ENCODE assay signal across 8 cellular contexts in the genomic region with DNA sequence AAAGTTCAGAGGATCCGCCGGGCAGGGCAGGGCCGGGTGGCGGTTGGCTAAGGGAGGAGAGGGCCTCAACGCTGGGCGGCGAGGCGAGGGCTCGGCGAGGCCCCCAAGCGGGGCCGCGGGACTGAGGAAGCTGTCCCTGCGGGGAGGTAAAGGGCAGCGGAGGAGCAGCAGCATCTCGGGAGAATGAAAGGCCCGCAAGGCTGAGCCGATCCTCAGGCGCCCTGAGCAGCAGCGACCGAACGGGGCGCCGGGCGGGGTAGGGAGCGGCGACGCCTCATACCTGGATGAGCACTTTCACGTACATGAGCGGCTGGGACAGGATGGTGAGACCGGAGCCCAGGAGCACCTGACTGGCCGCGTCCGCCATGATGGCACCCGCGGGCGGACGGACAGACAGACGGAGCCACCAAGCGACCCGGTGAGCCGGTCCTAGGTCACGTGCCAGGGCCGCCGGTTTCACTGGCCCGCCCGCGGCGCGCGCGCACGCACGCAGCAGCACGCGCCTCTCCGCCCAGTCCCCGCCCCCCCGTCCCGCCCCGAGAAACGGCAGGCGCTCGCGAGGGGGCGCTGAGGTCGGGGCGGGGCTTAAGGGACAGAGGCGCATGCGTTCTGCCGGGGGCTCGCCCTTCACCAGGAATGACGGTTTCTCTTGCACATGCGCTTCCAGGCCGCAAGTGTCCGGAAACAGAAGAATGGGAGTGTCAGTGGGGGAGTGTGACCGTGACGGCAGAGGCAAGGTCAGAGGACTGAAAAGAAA. TPM values are rescaled to one million over a fixed set of nuclear protein-coding genes. Genes with fewer than 3 reads are reported as not detected.
DNase-seq lines count a peak whose midpoint lies in the region; ATAC-seq and TF ChIP-seq lines count a peak whose summit lies in the region.

Gene MTCH2, minus strand, starts transcription at position 461 of the 757 bp plus-strand sequence. Its CDS starts 94 bp downstream, at position 367.

- TF ChIP-seq CTCF in Caco-2 (IDR thresholded peaks at IDR 0.05; ENCODE audit: insufficient read depth in 1 of 2, low read depth in 1 of 2, low read length in 1 of 2, severe bottlenecking in 1 of 2, unreplicated experiment in 1 of 2) (peak in 1 of 2 experiments; percentile 53), endodermal cell (conservative IDR thresholded peaks at IDR 0.05) (peak; percentile 44)

- H3K27ac ChIP-seq in HUES48 (ENCODE audit: low read depth, low read length): peak within 1 kb of the TSS; percentile 90
- peak within 1 kb of the TSS; percentile 87 for H3K27ac ChIP-seq in endodermal cell (ENCODE audit: low read depth, low read length)
- peak within 1 kb of the TSS; percentile 92 for H3K27ac ChIP-seq in mesodermal cell (ENCODE audit: low read depth, low read length, severe bottlenecking)

- H3K36me3 ChIP-seq in Caco-2 (ENCODE audit: control insufficient read depth, insufficient read depth, low read length) (no peaks in the 10 kb centered on the region), HUES48 (ENCODE audit: control insufficient read depth, insufficient read depth, low read length) (peaks cover 24% of the 10 kb centered on the region), NT2/D1 (ENCODE audit: insufficient read depth, insufficient read length, low read length) (peaks cover 24% of the 10 kb centered on the region), endodermal cell (ENCODE audit: control insufficient read depth, insufficient read depth, low read length) (peaks cover 14% of the 10 kb centered on the region), mesodermal cell (ENCODE audit: control insufficient read depth, insufficient read depth, low read length) (peaks cover 18% of the 10 kb centered on the region)

- peak; percentile 97 for DNase-seq in Caco-2
- DNase-seq in NT2/D1 (ENCODE audit: low read depth, low spot score): peak; percentile 94
- peak; percentile 90 for DNase-seq in activated CD8-positive, alpha-beta memory T cell treated with anti-CD3 and anti-CD28 coated beads, Interleukin-2, amount 50 U/mL, for 1 hour (ENCODE audit: extremely low read depth)
- DNase-seq in endodermal cell: peak; percentile 97
- peak; percentile 90 to 95 for DNase-seq in stimulated activated CD8-positive, alpha-beta memory T cell treated with anti-CD3 and anti-CD28 coated beads, Interleukin-15, amount 100 ng/mL, for 4 hours (ENCODE audit: low read depth in 2 of 2)

- 0% methylated on average over 31 to 78 of the region's 78 CpGs for WGBS in endodermal cell (ENCODE audit: insufficient coverage in 1 of 2, insufficient read length in 1 of 2), 2 experiments
- 0% methylated on average over 58 to 77 of the region's 78 CpGs for WGBS in mesodermal cell (ENCODE audit: insufficient coverage in 2 of 2), 2 experiments

- no peaks in the 10 kb centered on the region for H3K27me3 Mint-ChIP-seq in Caco-2 (ENCODE audit: insufficient read depth, unreplicated experiment)
- H3K27me3 Mint-ChIP-seq in endodermal cell (ENCODE audit: insufficient read depth): no peaks in the 10 kb centered on the region

- no TSS peak for BruUV-seq in Caco-2 (replicated peaks; lab: Mats Ljungman, UMichigan)

- H3K9ac ChIP-seq in HUES48 (ENCODE audit: low read depth, low read length) (peak within 1 kb of the TSS; percentile 93), NT2/D1 (ENCODE audit: insufficient read length, low read depth) (peak within 1 kb of the TSS; percentile 98), endodermal cell (ENCODE audit: extremely low read depth, low read length, poor library complexity, severe bottlenecking) (peak within 1 kb of the TSS; percentile 87)

- intact Hi-C loops in Caco-2 (cut with micrococcal nuclease; ENCODE audit: unreplicated experiment): loop anchor here (1.0 to 10.0 kb wide), 4 partner anchors 73 to 213 kb away; partner anchors contain the start of genes AGBL2 and FNBP4

- peaks cover 8% of the 10 kb centered on the region; the same call in 1 of the 2 replicates for H3K4me1 ChIP-seq in Caco-2
- peaks cover 6% of the 10 kb centered on the region for H3K4me1 ChIP-seq in HUES48 (ENCODE audit: control insufficient read depth, insufficient read depth, low read length)
- H3K4me1 ChIP-seq in NT2/D1 (ENCODE audit: insufficient read depth, insufficient read length): peaks cover 2% of the 10 kb centered on the region
- H3K4me1 ChIP-seq in endodermal cell (ENCODE audit: control insufficient read depth, insufficient read depth, low read length): no peaks in the 10 kb centered on the region
- H3K4me1 ChIP-seq in mesodermal cell (ENCODE audit: control insufficient read depth, insufficient read depth, low read length, poor library complexity, severe bottlenecking): peaks cover 2% of the 10 kb centered on the region

- H3K36me3 Mint-ChIP-seq in Caco-2 (ENCODE audit: insufficient read depth, unreplicated experiment) (peaks cover 38% of the 10 kb centered on the region), endodermal cell (ENCODE audit: low read depth) (peaks cover 19% of the 10 kb centered on the region)

- H3K4me3 Mint-ChIP-seq in Caco-2 (ENCODE audit: unreplicated experiment) (peak within 1 kb of the TSS; percentile 99), endodermal cell (peak within 1 kb of the TSS; percentile 92)

- H3K9me3 Mint-ChIP-seq in Caco-2 (ENCODE audit: unreplicated experiment) (no peaks in the 10 kb centered on the region), endodermal cell (no peaks in the 10 kb centered on the region)

- CTCF ChIA-PET in Caco-2 (lab: Charles Lee): interaction anchor here (0.5 to 0.8 kb wide), 2 partner anchors 66 to 85 kb away, joined by 4 to 6 read pairs; no protein-coding TSS in a partner anchor

- H3K27me3 ChIP-seq in Caco-2 (replicated peaks; ENCODE audit: control insufficient read depth, insufficient read depth, low read length) (no peaks in the 10 kb centered on the region), HUES48 (ENCODE audit: control insufficient read depth, insufficient read depth, low read length) (no peaks in the 10 kb centered on the region), NT2/D1 (ENCODE audit: insufficient read depth, insufficient read length) (no peaks in the 10 kb centered on the region), endodermal cell (ENCODE audit: control insufficient read depth, insufficient read depth, low read length, poor library complexity, severe bottlenecking) (no peaks in the 10 kb centered on the region)

- ATAC-seq in GM21390 (IDR thresholded peaks at IDR 0.05; ENCODE audit: unreplicated experiment): peak; percentile 88

- no peaks in the 10 kb centered on the region for H3K9me3 ChIP-seq in Caco-2
- H3K9me3 ChIP-seq in HUES48 (ENCODE audit: control insufficient read depth, insufficient read depth, low read length): no peaks in the 10 kb centered on the region
- H3K9me3 ChIP-seq in NT2/D1 (ENCODE audit: insufficient read depth, low read length): no peaks in the 10 kb centered on the region
- H3K9me3 ChIP-seq in endodermal cell (ENCODE audit: control insufficient read depth, low read length): no peaks in the 10 kb centered on the region
- no peaks in the 10 kb centered on the region for H3K9me3 ChIP-seq in mesodermal cell (ENCODE audit: control insufficient read depth, low read length)

- H3K27ac Mint-ChIP-seq in Caco-2 (ENCODE audit: unreplicated experiment) (peak within 1 kb of the TSS; percentile 98), endodermal cell (peak within 1 kb of the TSS; percentile 97)

- H3K4me3 ChIP-seq in Caco-2 (ENCODE audit: low read depth, low read length): peak within 1 kb of the TSS; percentile 87
- peak within 1 kb of the TSS; percentile 96 for H3K4me3 ChIP-seq in HUES48 (ENCODE audit: low read depth, low read length)
- peak within 1 kb of the TSS; percentile 93 for H3K4me3 ChIP-seq in NT2/D1 (ENCODE audit: insufficient read length, low read depth)
- peak within 1 kb of the TSS; percentile 98 for H3K4me3 ChIP-seq in endodermal cell (ENCODE audit: low read length)
- H3K4me3 ChIP-seq in mesodermal cell (ENCODE audit: extremely low read depth, insufficient read depth, low read length, poor library complexity, severe bottlenecking): peak within 1 kb of the TSS; percentile 82

- H3K4me1 Mint-ChIP-seq in Caco-2 (ENCODE audit: low read depth, unreplicated experiment) (no peaks in the 10 kb centered on the region), endodermal cell (peaks cover 8% of the 10 kb centered on the region)

- POLR2A ChIA-PET in Caco-2 (lab: Charles Lee): no interaction called here

RNA-seq across cellular contexts. Expression of gene MTCH2, which starts in this region (rescaled TPM):
- total RNA-seq in Caco-2 (2022) (165 and 167 TPM in 2 replicates), endodermal cell (100 to 1,000 TPM; 123 to 147 TPM)
- 102 TPM for polyA plus RNA-seq in endodermal cell (2013, experiment 1 of 2)
- 85.3 TPM for polyA plus RNA-seq in endodermal cell (2013, experiment 2 of 2)
- 89.6 TPM for polyA plus RNA-seq in mesodermal cell (2013, experiment 1 of 2)
- 78.7 TPM for polyA plus RNA-seq in mesodermal cell (2013, experiment 2 of 2)

Comparison
In these comparisons a context has a peak if more than half of its experiments do, and no peak if none do; other contexts are left out.
1. Peak in every context shown above with its lines: DNase-seq, ATAC-seq, H3K4me3 ChIP-seq and H3K27ac ChIP-seq.